Comparison of ENCODE assay signal across 16 cellular contexts in genomic region chr4:182560358-182560757, GRCh38.
DNase-seq lines count a peak whose midpoint lies in the region; TF ChIP-seq lines count a peak whose summit lies in the region.
"Had no signal": no experiment of that assay in that cellular context is flagged by ENCODE, and none has a peak within 500 bp of the region (broad histone marks: within the 10 kb centered on the region; RNA-seq: fewer than 3 reads in every experiment).

No MANE protein-coding gene starts in this region.

- H3K4me3 ChIP-seq in BE2C (ENCODE audit: low read depth, low read length), result peak overlapping the region; percentile 49
- H3K4me3 ChIP-seq in HUES48 (ENCODE audit: low read depth, low read length), result peak overlapping the region; percentile 49
- H3K4me3 ChIP-seq in Caco-2 (ENCODE audit: low read depth, low read length), result no peak overlapping the region
- no peak overlapping the region for H3K4me3 ChIP-seq in lower leg skin (ENCODE audit: low read depth, poor library complexity, severe bottlenecking)
- no peak overlapping the region for H3K4me3 ChIP-seq in uterus
- H3K4me3 ChIP-seq: GM23248 had no signal

- H3K27me3 Mint-ChIP-seq in Caco-2 (ENCODE audit: insufficient read depth, unreplicated experiment), result no peaks in the 10 kb centered on the region

- H3K27ac Mint-ChIP-seq in Caco-2 (ENCODE audit: unreplicated experiment), result no peak overlapping the region
- H3K27ac Mint-ChIP-seq: T-helper 2 cell treated with Interferon-gamma antibody and Interleukin-4, amounts not matched to agents 5 μg/mL and 100 μg/mL, for 36 hours had no signal

- H3K27me3 ChIP-seq in BE2C, result no peaks in the 10 kb centered on the region
- H3K27me3 ChIP-seq in HUES48 (ENCODE audit: control insufficient read depth, insufficient read depth, low read length), result no peaks in the 10 kb centered on the region
- no peaks in the 10 kb centered on the region for H3K27me3 ChIP-seq in Caco-2 (replicated peaks; ENCODE audit: control insufficient read depth, insufficient read depth, low read length)
- H3K27me3 ChIP-seq in uterus, result no peaks in the 10 kb centered on the region

- no peak for TF ChIP-seq POLR2A in lower leg skin (IDR thresholded peaks at IDR 0.05)
- TF ChIP-seq POLR2A in uterus (IDR thresholded peaks at IDR 0.05), result no peak

- CTCF ChIA-PET in Caco-2 (lab: Charles Lee), result no interaction called here

- peak; percentile 46 for TF ChIP-seq CTCF in BE2C (IDR thresholded peaks at IDR 0.05; ENCODE audit: low read depth, low read length)
- TF ChIP-seq CTCF in Caco-2 (IDR thresholded peaks at IDR 0.05; ENCODE audit: insufficient read depth in 1 of 2, low read depth in 1 of 2, low read length in 1 of 2, severe bottlenecking in 1 of 2, unreplicated experiment in 1 of 2), result no peak
- TF ChIP-seq CTCF in lower leg skin (IDR thresholded peaks at IDR 0.05), result no peak
- TF ChIP-seq CTCF in uterus (IDR thresholded peaks at IDR 0.05), result no peak

- intact Hi-C loops in Caco-2 (cut with micrococcal nuclease; ENCODE audit: unreplicated experiment), result no loop called here
- intact Hi-C loops in lower leg skin (cut with DNase I; ENCODE audit: low total_unique reads), result no loop called here
- intact Hi-C loops in uterus (cut with DNase I; ENCODE audit: low total_unique reads), result no loop called here

- BruUV-seq in Caco-2 (replicated peaks; lab: Mats Ljungman, UMichigan), result no TSS peak

- 58 to 68% methylated on average over 4 of the region's 4 CpGs for WGBS in lower leg skin, 2 donors

- peak; percentile 51 for DNase-seq in BE2C
- peak; percentile 71 for DNase-seq in amniotic epithelial cell (ENCODE audit: low read depth)
- peak; percentile 64 for DNase-seq in kidney glomerular epithelial cell (lab: John Stamatoyannopoulos, UW)
- DNase-seq in Caco-2, result no peak
- DNase-seq in lower leg skin (ENCODE audit: low spot score in 2 of 2), result no peak
- DNase-seq in uterus, result no peak
- no peak for DNase-seq in pons (ENCODE audit: low spot score)
- DNase-seq: activated T-cell treated with anti-CD3 and anti-CD28 coated beads, Interleukin-2, amount 50 U/mL, for 48 hours; cortex of kidney; GM23248; hippocampal formation; NCI-H446; nucleus accumbens had no signal

- H3K4me1 ChIP-seq in BE2C, result peaks cover 20% of the 10 kb centered on the region
- peaks cover 67% of the 10 kb centered on the region for H3K4me1 ChIP-seq in HUES48 (ENCODE audit: control insufficient read depth, insufficient read depth, low read length)
- H3K4me1 ChIP-seq in Caco-2, result no peaks in the 10 kb centered on the region
- no peaks in the 10 kb centered on the region for H3K4me1 ChIP-seq in uterus

- H3K4me1 Mint-ChIP-seq in Caco-2 (ENCODE audit: low read depth, unreplicated experiment), result no peaks in the 10 kb centered on the region

- H3K9me3 ChIP-seq in BE2C (no peaks in the 10 kb centered on the region), HUES48 (ENCODE audit: control insufficient read depth, insufficient read depth, low read length) (no peaks in the 10 kb centered on the region), Caco-2 (no peaks in the 10 kb centered on the region), uterus (no peaks in the 10 kb centered on the region)

- peak overlapping the region; percentile 89 for H3K27ac ChIP-seq in HUES48 (ENCODE audit: low read depth, low read length)
- H3K27ac ChIP-seq in uterus, result no peak overlapping the region
- H3K27ac ChIP-seq: GM23248, HL-60 had no signal

- no peak overlapping the region for H3K4me3 Mint-ChIP-seq in Caco-2 (ENCODE audit: unreplicated experiment)
- H3K4me3 Mint-ChIP-seq: T-helper 2 cell treated with Interferon-gamma antibody and Interleukin-4, amounts not matched to agents 5 μg/mL and 100 μg/mL, for 36 hours had no signal

- H3K36me3 Mint-ChIP-seq in Caco-2 (ENCODE audit: insufficient read depth, unreplicated experiment), result peaks cover 14% of the 10 kb centered on the region

- H3K36me3 ChIP-seq in BE2C, result no peaks in the 10 kb centered on the region
- H3K36me3 ChIP-seq in HUES48 (ENCODE audit: control insufficient read depth, insufficient read depth, low read length), result no peaks in the 10 kb centered on the region
- no peaks in the 10 kb centered on the region for H3K36me3 ChIP-seq in Caco-2 (ENCODE audit: control insufficient read depth, insufficient read depth, low read length)
- no peaks in the 10 kb centered on the region for H3K36me3 ChIP-seq in uterus

- POLR2A ChIA-PET in Caco-2 (lab: Charles Lee), result no interaction called here

- H3K9ac ChIP-seq in HUES48 (ENCODE audit: low read depth, low read length), result 0 out of 2 replicates have a peak overlapping the region, but pooled peaks have one; percentile 13
- H3K9ac ChIP-seq: GM23248 had no signal

- H3K9me3 Mint-ChIP-seq in Caco-2 (ENCODE audit: unreplicated experiment), result no peaks in the 10 kb centered on the region
- H3K9me3 Mint-ChIP-seq: T-helper 2 cell treated with Interferon-gamma antibody and Interleukin-4, amounts not matched to agents 5 μg/mL and 100 μg/mL, for 36 hours had no signal

Comparison
In these comparisons a context has a peak if more than half of its experiments do, and no peak if none do; other contexts are left out.
1. DNase-seq: peak in BE2C (single experiment), amniotic epithelial cell (single experiment) and kidney glomerular epithelial cell (single experiment); none in Caco-2 (0 of 2), lower leg skin (0 of 2), uterus (0 of 2) and pons (single experiment).
2. H3K4me3 ChIP-seq: peak in BE2C (single experiment) and HUES48 (single experiment); none in Caco-2 (single experiment), lower leg skin (single experiment) and uterus (0 of 2).